In the genomic region with DNA sequence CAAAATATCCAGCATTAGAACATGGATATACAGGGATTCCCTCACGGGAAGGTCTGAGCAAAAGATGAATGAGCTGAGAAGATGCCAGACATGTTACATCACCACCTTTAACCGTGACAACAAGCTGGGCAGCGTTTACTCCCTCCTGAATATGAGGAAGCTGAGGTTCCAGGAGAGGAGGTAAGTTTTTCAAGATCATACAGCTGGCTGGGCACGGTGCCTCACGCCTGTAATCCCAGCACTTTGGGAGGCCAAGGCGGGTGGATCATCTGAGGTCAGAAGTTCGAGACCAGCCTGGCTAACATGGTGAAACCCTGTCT, we compare ENCODE assay signal across 1 cellular context.
A peak's percentile ranks its signal among the peaks of the same experiment; 100 is the strongest.
TF ChIP-seq lines count a peak whose summit lies in the region.

No MANE protein-coding gene starts in this region.

TF ChIP-seq in HEK293, 187 proteins besides CTCF, POLR2A, EP300 and RAD21 (continued from another document):
- TF ChIP-seq, protein P1, sequence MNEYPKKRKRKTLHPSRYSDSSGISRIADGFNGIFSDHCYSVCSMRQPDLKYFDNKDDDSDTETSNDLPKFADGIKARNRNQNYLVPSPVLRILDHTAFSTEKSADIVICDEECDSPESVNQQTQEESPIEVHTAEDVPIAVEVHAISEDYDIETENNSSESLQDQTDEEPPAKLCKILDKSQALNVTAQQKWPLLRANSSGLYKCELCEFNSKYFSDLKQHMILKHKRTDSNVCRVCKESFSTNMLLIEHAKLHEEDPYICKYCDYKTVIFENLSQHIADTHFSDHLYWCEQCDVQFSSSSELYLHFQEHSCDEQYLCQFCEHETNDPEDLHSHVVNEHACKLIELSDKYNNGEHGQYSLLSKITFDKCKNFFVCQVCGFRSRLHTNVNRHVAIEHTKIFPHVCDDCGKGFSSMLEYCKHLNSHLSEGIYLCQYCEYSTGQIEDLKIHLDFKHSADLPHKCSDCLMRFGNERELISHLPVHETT (tag by site-specific recombination; IDR thresholded peaks at IDR 0.05), result peak; percentile 39; the same call in 1 of the 2 replicates
- TF ChIP-seq KLF17 (tag by site-specific recombination; IDR thresholded peaks at IDR 0.05), result 0 out of 2 replicates have a peak, but pooled peaks have one; percentile 38
